In the genomic region with DNA sequence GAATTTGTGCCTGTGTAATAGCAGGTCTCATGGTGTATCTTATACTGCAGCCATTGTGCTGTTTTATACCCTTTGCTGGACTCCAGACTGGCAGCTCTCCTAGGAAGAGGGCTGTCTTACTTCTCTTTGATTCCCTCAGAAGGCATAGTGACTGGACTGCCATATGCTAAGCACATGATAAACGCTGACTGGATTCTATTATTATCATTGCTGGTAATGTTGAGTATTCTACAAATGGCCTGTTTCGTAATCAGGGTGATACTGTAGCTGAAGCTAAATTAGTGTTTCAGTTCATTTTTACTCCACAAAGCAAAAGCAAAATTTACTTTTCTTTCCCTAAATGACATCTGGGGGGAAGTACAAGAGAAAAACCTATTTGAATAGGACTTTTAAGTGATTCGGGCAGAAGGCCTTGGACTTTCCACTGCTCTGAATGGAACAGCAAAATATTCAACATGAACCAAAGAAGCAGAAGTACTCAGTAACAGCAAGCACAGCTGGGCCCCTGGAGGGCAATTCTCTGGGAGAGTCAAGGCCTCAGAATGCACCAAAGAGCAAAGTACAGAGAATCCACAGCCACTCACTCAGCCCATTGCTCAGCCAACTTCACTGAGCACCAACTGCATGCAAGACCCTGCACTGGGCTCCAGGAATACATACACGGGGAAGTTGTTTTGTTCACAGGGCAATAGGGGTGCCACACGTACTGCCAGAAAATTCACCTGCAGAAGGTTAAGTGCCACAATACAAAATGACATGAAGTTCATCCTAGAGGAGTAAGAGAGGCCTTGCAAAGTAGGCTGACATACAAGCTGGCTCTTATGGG, we compare ENCODE assay signal across 9 cellular contexts. TPM values are rescaled to one million over a fixed set of nuclear protein-coding genes. Genes with fewer than 3 reads are reported as not detected.
DNase-seq lines count a peak whose midpoint lies in the region; ATAC-seq and TF ChIP-seq lines count a peak whose summit lies in the region.
"Had no signal": no experiment of that assay in that cellular context is flagged by ENCODE, and none has a peak within 500 bp of the region (broad histone marks: within the 10 kb centered on the region; RNA-seq: fewer than 3 reads in every experiment).

No MANE protein-coding gene starts in this region.

- peaks cover 59% of the 10 kb centered on the region for H3K27me3 Mint-ChIP-seq in dendritic cell treated with granulocyte-macrophage colony-stimulating factor and Interleukin-4, amounts not matched to agents 40 ng/mL and 50 ng/mL, for 4 days
- no peaks in the 10 kb centered on the region for H3K27me3 Mint-ChIP-seq in activated CD8-positive, alpha-beta memory T cell treated with anti-CD3 and anti-CD28 coated beads, Interleukin-2, amount 10 ng/mL, durations not matched to agents 7 days and 5 days

- DNase-seq in GM13977 (ENCODE audit: low spot score): peak; percentile 51
- peak; percentile 60 for DNase-seq in LHCN-M2 (ENCODE audit: low read depth)
- DNase-seq in sciatic nerve (ENCODE audit: low spot score): no peak
- DNase-seq in amniotic stem cell (lab: John Stamatoyannopoulos, UW): no peak
- no peak for DNase-seq in activated CD8-positive, alpha-beta memory T cell treated with anti-CD3 and anti-CD28 coated beads, Interleukin-2, amount 10 ng/mL, durations not matched to agents 7 days and 5 days
- no peak for DNase-seq in tibial artery

- no peaks in the 10 kb centered on the region for H3K27me3 ChIP-seq in tibial artery

- no peaks in the 10 kb centered on the region for H3K9me3 ChIP-seq in tibial artery

- H3K36me3 Mint-ChIP-seq in dendritic cell treated with granulocyte-macrophage colony-stimulating factor and Interleukin-4, amounts not matched to agents 40 ng/mL and 50 ng/mL, for 4 days (ENCODE audit: low read depth): no peaks in the 10 kb centered on the region
- H3K36me3 Mint-ChIP-seq in activated CD8-positive, alpha-beta memory T cell treated with anti-CD3 and anti-CD28 coated beads, Interleukin-2, amount 10 ng/mL, durations not matched to agents 7 days and 5 days: no peaks in the 10 kb centered on the region

- CTCF ChIA-PET in activated CD8-positive, alpha-beta memory T cell treated with anti-CD3 and anti-CD28 coated beads, Interleukin-2, amount 10 ng/mL, durations not matched to agents 7 days and 5 days (lab: Charles Lee): interaction anchor here (0.8 to 2.0 kb wide), 3 partner anchors 11 to 84 kb away, joined by 3 to 8 read pairs (median 3); no protein-coding TSS in a partner anchor

- H3K4me1 ChIP-seq in tibial artery: peaks cover 0 to 6% (median 0%) of the 10 kb centered on the region in 4 donors

- no peaks in the 10 kb centered on the region for H3K9me3 Mint-ChIP-seq in dendritic cell treated with granulocyte-macrophage colony-stimulating factor and Interleukin-4, amounts not matched to agents 40 ng/mL and 50 ng/mL, for 4 days
- no peaks in the 10 kb centered on the region for H3K9me3 Mint-ChIP-seq in activated CD8-positive, alpha-beta memory T cell treated with anti-CD3 and anti-CD28 coated beads, Interleukin-2, amount 10 ng/mL, durations not matched to agents 7 days and 5 days (ENCODE audit: low read depth)

- H3K27ac Mint-ChIP-seq in dendritic cell treated with granulocyte-macrophage colony-stimulating factor and Interleukin-4, amounts not matched to agents 40 ng/mL and 50 ng/mL, for 4 days: peak overlapping the region; percentile 88
- no peak overlapping the region for H3K27ac Mint-ChIP-seq in activated CD8-positive, alpha-beta memory T cell treated with anti-CD3 and anti-CD28 coated beads, Interleukin-2, amount 10 ng/mL, durations not matched to agents 7 days and 5 days

- intact Hi-C loops in dendritic cell treated with granulocyte-macrophage colony-stimulating factor and Interleukin-4, amounts not matched to agents 40 ng/mL and 50 ng/mL, for 4 days (cut with micrococcal nuclease): loop anchor here (5.0 kb wide), 1 partner anchor 37 kb away; no protein-coding TSS in a partner anchor
- intact Hi-C loops in sciatic nerve (cut with DNase I) (no loop called here), tibial artery (cut with DNase I; ENCODE audit: low total_unique reads) (no loop called here)

- peak overlapping the region; percentile 10 for H3K4me3 Mint-ChIP-seq in dendritic cell treated with granulocyte-macrophage colony-stimulating factor and Interleukin-4, amounts not matched to agents 40 ng/mL and 50 ng/mL, for 4 days
- no peak overlapping the region for H3K4me3 Mint-ChIP-seq in activated CD8-positive, alpha-beta memory T cell treated with anti-CD3 and anti-CD28 coated beads, Interleukin-2, amount 10 ng/mL, durations not matched to agents 7 days and 5 days

- no peak for TF ChIP-seq CTCF in GM13977 (IDR thresholded peaks at IDR 0.05; ENCODE audit: extremely low read depth, insufficient read depth, missing control alignments)
- no peak for TF ChIP-seq CTCF in tibial artery (IDR thresholded peaks at IDR 0.05)

- in situ Hi-C loops in GM13977 (cut with MboI; ENCODE audit: low pct_unique_long_range_greater_than_20kb, low sequenced_read_pairs, unreplicated experiment): no loop called here

- H3K4me3 ChIP-seq in tibial artery: no peak overlapping the region

- peaks cover 57% of the 10 kb centered on the region for H3K4me1 Mint-ChIP-seq in dendritic cell treated with granulocyte-macrophage colony-stimulating factor and Interleukin-4, amounts not matched to agents 40 ng/mL and 50 ng/mL, for 4 days (ENCODE audit: low read depth)
- peaks cover 21% of the 10 kb centered on the region for H3K4me1 Mint-ChIP-seq in activated CD8-positive, alpha-beta memory T cell treated with anti-CD3 and anti-CD28 coated beads, Interleukin-2, amount 10 ng/mL, durations not matched to agents 7 days and 5 days

- no peak overlapping the region for H3K27ac ChIP-seq in tibial artery

- H3K36me3 ChIP-seq in tibial artery: no peaks in the 10 kb centered on the region

- peak; percentile 56 for ATAC-seq in GM21737 (IDR thresholded peaks at IDR 0.05; ENCODE audit: unreplicated experiment)
- peak; percentile 96 for ATAC-seq in sciatic nerve
- no peak for ATAC-seq in activated CD8-positive, alpha-beta memory T cell treated with anti-CD3 and anti-CD28 coated beads, Interleukin-2, amount 10 ng/mL, durations not matched to agents 7 days and 5 days

RNA-seq across cellular contexts. Expression of a gene that starts 7.9 kb away (rescaled TPM):
- 0.32 TPM in 1 of 2 replicates, not detected in the other for total RNA-seq in LHCN-M2 (2014; rRNA removed)
- not detected for polyA plus RNA-seq in LHCN-M2 (2012)
- 11.6 TPM for total RNA-seq in sciatic nerve
- total RNA-seq in activated CD8-positive, alpha-beta memory T cell treated with anti-CD3 and anti-CD28 coated beads, Interleukin-2, amount 10 ng/mL, durations not matched to agents 7 days and 5 days: 10 to 100 TPM; 12.0 to 13.8 TPM
- polyA plus RNA-seq: neural cell had no signal

Comparison
In these comparisons a context has a peak if more than half of its experiments do, and no peak if none do; other contexts are left out.
1. DNase-seq: peak in GM13977 (single experiment) and LHCN-M2 (single experiment); none in sciatic nerve (single experiment), amniotic stem cell (single experiment), activated CD8-positive, alpha-beta memory T cell treated with anti-CD3 and anti-CD28 coated beads, Interleukin-2, amount 10 ng/mL, durations not matched to agents 7 days and 5 days (single experiment) and tibial artery (0 of 2).